22 cellular contexts compared by ENCODE assay signal in genomic region chr5:113217619-113218184, GRCh38.
DNase-seq lines count a peak whose midpoint lies in the region; ATAC-seq and TF ChIP-seq lines count a peak whose summit lies in the region.
"Had no signal": no experiment of that assay in that cellular context is flagged by ENCODE, and none has a peak within 500 bp of the region (broad histone marks: within the 10 kb centered on the region; RNA-seq: fewer than 3 reads in every experiment).

No MANE protein-coding gene starts in this region.

- H3K4me3 ChIP-seq in cardiac muscle cell = peak overlapping the region; percentile 10
- H3K4me3 ChIP-seq: BLaER1 treated with 17β-estradiol and CSF1 and Interleukin-3, amounts not matched to agents 10 nM and 100 nM; esophagus squamous epithelium; pancreas; smooth muscle cell had no signal

- POLR2A ChIA-PET in T-cell (lab: Charles Lee) = no interaction called here

- CTCF ChIA-PET in T-cell (lab: Charles Lee) = interaction anchor here in 1 of 2 donors (0.5 kb wide), 1 partner anchor 69 kb away, joined by 3 read pairs; no protein-coding TSS in a partner anchor

- H3K9me3 Mint-ChIP-seq in mesothelial cell of epicardium (peaks cover 5% of the 10 kb centered on the region), T-cell (no peaks in the 10 kb centered on the region)
- H3K9me3 Mint-ChIP-seq in stimulated activated naive B cell treated with anti-CD40 and anti-IgM and Interleukin-4, amounts not matched to agents 10 μg/mL and 1 μg/mL and 100 μg/mL, for 72 hours = no peaks in the 10 kb centered on the region

- no peaks in the 10 kb centered on the region for H3K27me3 ChIP-seq in cardiac muscle cell
- H3K27me3 ChIP-seq: BLaER1 treated with 17β-estradiol and CSF1 and Interleukin-3, amounts not matched to agents 10 nM and 100 nM; esophagus squamous epithelium; pancreas had no signal

- no peak for ATAC-seq in stimulated activated naive B cell treated with anti-CD40 and anti-IgM and Interleukin-4, amounts not matched to agents 10 μg/mL and 1 μg/mL and 100 μg/mL, for 72 hours (replicated peaks)
- no peak for ATAC-seq in T-cell (replicated peaks in 1 of 4)
- ATAC-seq in GM18505 (IDR thresholded peaks at IDR 0.05; ENCODE audit: unreplicated experiment) = no peak
- ATAC-seq: pancreas had no signal

- no peaks in the 10 kb centered on the region for H3K9me3 ChIP-seq in cardiac muscle cell (ENCODE audit: low read depth)
- H3K9me3 ChIP-seq: BLaER1 treated with 17β-estradiol and CSF1 and Interleukin-3, amounts not matched to agents 10 nM and 100 nM; esophagus squamous epithelium; pancreas had no signal

- peaks cover 65% of the 10 kb centered on the region for H3K4me1 ChIP-seq in cardiac muscle cell (ENCODE audit: low read depth)
- H3K4me1 ChIP-seq: pancreas had no signal

- TF ChIP-seq CTCF in cardiac muscle cell (IDR thresholded peaks at IDR 0.05; ENCODE audit: low read depth, low read length) = no peak
- TF ChIP-seq CTCF in mesothelial cell of epicardium (IDR thresholded peaks at IDR 0.05; ENCODE audit: unreplicated experiment) = no peak

- H3K36me3 Mint-ChIP-seq in mesothelial cell of epicardium (no peaks in the 10 kb centered on the region), T-cell (peaks cover 4% of the 10 kb centered on the region)
- no peaks in the 10 kb centered on the region for H3K36me3 Mint-ChIP-seq in stimulated activated naive B cell treated with anti-CD40 and anti-IgM and Interleukin-4, amounts not matched to agents 10 μg/mL and 1 μg/mL and 100 μg/mL, for 72 hours

- TF ChIP-seq POLR2A in GM18505 (IDR thresholded peaks at IDR 0.05; ENCODE audit: borderline replicate concordance, extremely low read depth, insufficient read depth, insufficient read length) = no peak

- H3K27ac Mint-ChIP-seq in mesothelial cell of epicardium (peak overlapping the region; percentile 88), T-cell (no peak overlapping the region)
- no peak overlapping the region for H3K27ac Mint-ChIP-seq in stimulated activated naive B cell treated with anti-CD40 and anti-IgM and Interleukin-4, amounts not matched to agents 10 μg/mL and 1 μg/mL and 100 μg/mL, for 72 hours

- H3K4me1 Mint-ChIP-seq in mesothelial cell of epicardium (peaks cover 34% of the 10 kb centered on the region), T-cell (no peaks in the 10 kb centered on the region)
- no peaks in the 10 kb centered on the region for H3K4me1 Mint-ChIP-seq in stimulated activated naive B cell treated with anti-CD40 and anti-IgM and Interleukin-4, amounts not matched to agents 10 μg/mL and 1 μg/mL and 100 μg/mL, for 72 hours

- no peaks in the 10 kb centered on the region for H3K27me3 Mint-ChIP-seq in mesothelial cell of epicardium (ENCODE audit: low read depth)
- H3K27me3 Mint-ChIP-seq in stimulated activated naive B cell treated with anti-CD40 and anti-IgM and Interleukin-4, amounts not matched to agents 10 μg/mL and 1 μg/mL and 100 μg/mL, for 72 hours = peaks cover 0 to 2% of the 10 kb centered on the region in 2 donors
- H3K27me3 Mint-ChIP-seq in T-cell = peaks cover 1 to 4% of the 10 kb centered on the region in 2 donors

- peak overlapping the region; percentile 92 for H3K27ac ChIP-seq in cardiac muscle cell
- H3K27ac ChIP-seq: BLaER1 treated with 17β-estradiol and CSF1 and Interleukin-3, amounts not matched to agents 10 nM and 100 nM; esophagus squamous epithelium; HL-60; pancreas had no signal

- H3K4me3 Mint-ChIP-seq in mesothelial cell of epicardium (no peak overlapping the region), T-cell (no peak overlapping the region)
- H3K4me3 Mint-ChIP-seq in stimulated activated naive B cell treated with anti-CD40 and anti-IgM and Interleukin-4, amounts not matched to agents 10 μg/mL and 1 μg/mL and 100 μg/mL, for 72 hours = no peak overlapping the region

- DNase-seq in DMS 273 (lab: John Stamatoyannopoulos, UW; ENCODE audit: unreplicated experiment) (peak; percentile 79), NCI-H524 (lab: John Stamatoyannopoulos, UW) (peak; percentile 93 to 95), cardiac muscle cell (ENCODE audit: low read depth in 1 of 2, low spot score in 1 of 2) (no peak), mesothelial cell of epicardium (ENCODE audit: low spot score in 2 of 2, unreplicated experiment in 2 of 2) (no peak), T-cell (no peak)
- no peak for DNase-seq in stimulated activated naive B cell treated with anti-CD40 and anti-IgM and Interleukin-4, amounts not matched to agents 10 μg/mL and 1 μg/mL and 100 μg/mL, for 72 hours
- no peak for DNase-seq in activated effector memory CD4-positive, alpha-beta T cell treated with Interleukin-2 at 50 U/mL for 16 hours
- DNase-seq: activated CD4-positive, alpha-beta T cell treated with anti-CD3 and anti-CD28 coated beads, Interleukin-2, amount 50 U/mL, for 48 hours; activated naive CD4-positive, alpha-beta T cell treated with Interleukin-2 at 50 U/mL for 16 hours; amygdala; effector CD8-positive, alpha-beta T cell; esophagus squamous epithelium; HCEC 1CT; NCI-H2029; NCI-H510A treated with DMSO at 0.1 percent for 48 hours; pancreas; SIG-M5; stimulated activated CD8-positive, alpha-beta memory T cell treated with anti-CD3 and anti-CD28 coated beads, Interleukin-4, amount 100 ng/mL, for 48 hours had no signal

- H3K36me3 ChIP-seq in cardiac muscle cell = no peaks in the 10 kb centered on the region
- H3K36me3 ChIP-seq: BLaER1 treated with 17β-estradiol and CSF1 and Interleukin-3, amounts not matched to agents 10 nM and 100 nM; esophagus squamous epithelium; pancreas had no signal

Comparison
In these comparisons a context has a peak if more than half of its experiments do, and no peak if none do; other contexts are left out.
1. DNase-seq: peak in DMS 273 (single experiment) and NCI-H524 (2 of 2); none in cardiac muscle cell (0 of 2), mesothelial cell of epicardium (0 of 2), stimulated activated naive B cell treated with anti-CD40 and anti-IgM and Interleukin-4, amounts not matched to agents 10 μg/mL and 1 μg/mL and 100 μg/mL, for 72 hours (single experiment), T-cell (0 of 34) and activated effector memory CD4-positive, alpha-beta T cell treated with Interleukin-2 at 50 U/mL for 16 hours (single experiment).